8 cellular contexts compared by ENCODE assay signal in the genomic region with DNA sequence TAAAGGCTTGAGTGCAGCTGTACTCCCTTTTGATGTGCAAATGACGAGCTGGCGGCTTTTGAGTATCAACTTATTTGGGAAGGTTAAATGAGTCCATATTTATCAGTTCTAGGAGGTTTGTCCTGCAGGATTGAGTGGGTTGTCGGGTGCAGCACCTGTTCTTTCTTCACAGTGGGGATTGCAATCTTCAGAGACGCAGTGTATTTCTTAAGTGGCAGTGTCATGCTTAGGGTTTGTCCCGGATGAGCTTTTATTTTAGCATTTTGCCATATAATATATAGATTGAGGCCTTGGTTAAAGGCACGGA. TPM values are rescaled to one million over a fixed set of nuclear protein-coding genes. Genes with fewer than 3 reads are reported as not detected.
A peak's percentile ranks its signal among the peaks of the same experiment; 100 is the strongest.
DNase-seq lines count a peak whose midpoint lies in the region; ATAC-seq lines count a peak whose summit lies in the region.

No MANE protein-coding gene starts in this region.

- H3K4me3 Mint-ChIP-seq in activated T-helper 17 cell treated with anti-CD3 and anti-CD28 coated beads, Interleukin-2, amount 50 U/mL, for 72 hours = peak overlapping the region; percentile 99
- H3K4me3 Mint-ChIP-seq in immature natural killer cell = peak overlapping the region; percentile 86 to 100 (median 99)

- peaks cover 8% of the 10 kb centered on the region for H3K4me1 Mint-ChIP-seq in activated T-helper 17 cell treated with anti-CD3 and anti-CD28 coated beads, Interleukin-2, amount 50 U/mL, for 72 hours
- H3K4me1 Mint-ChIP-seq in immature natural killer cell = peaks cover 13 to 36% of the 10 kb centered on the region in 2 donors

- no peaks in the 10 kb centered on the region for H3K36me3 ChIP-seq in subcutaneous abdominal adipose tissue (ENCODE audit: control insufficient read depth in 5 of 5, insufficient read depth in 5 of 5, low read length in 5 of 5)

- no peaks in the 10 kb centered on the region for H3K9me3 Mint-ChIP-seq in activated T-helper 17 cell treated with anti-CD3 and anti-CD28 coated beads, Interleukin-2, amount 50 U/mL, for 72 hours
- no peaks in the 10 kb centered on the region for H3K9me3 Mint-ChIP-seq in immature natural killer cell

- H3K9ac ChIP-seq in subcutaneous abdominal adipose tissue (ENCODE audit: low read length in 5 of 5) = peak overlapping the region in 2 of 5 donors; percentile 59 to 79

- DNase-seq in NCI-H2171 treated with DMSO at 0.1 percent for 48 hours (lab: John Stamatoyannopoulos, UW) (peak; percentile 48), NCI-H2171 (lab: John Stamatoyannopoulos, UW) (no peak), immature natural killer cell (no peak), iPS-NIHi11 (ENCODE audit: low spot score) (no peak), DMS53 treated with DMSO at 0.1 percent for 48 hours (lab: John Stamatoyannopoulos, UW; ENCODE audit: unreplicated experiment) (no peak)

- no peaks in the 10 kb centered on the region for H3K27me3 Mint-ChIP-seq in activated T-helper 17 cell treated with anti-CD3 and anti-CD28 coated beads, Interleukin-2, amount 50 U/mL, for 72 hours
- H3K27me3 Mint-ChIP-seq in immature natural killer cell (ENCODE audit: low read depth in 3 of 3) = peaks cover 2 to 6% (median 4%) of the 10 kb centered on the region in 3 donors

- ATAC-seq in activated T-helper 17 cell treated with anti-CD3 and anti-CD28 coated beads, Interleukin-2, amount 50 U/mL, for 72 hours (replicated peaks) = no peak
- no peak for ATAC-seq in HG03571 (IDR thresholded peaks at IDR 0.05; ENCODE audit: unreplicated experiment)

- peak overlapping the region; percentile 45 for H3K27ac Mint-ChIP-seq in activated T-helper 17 cell treated with anti-CD3 and anti-CD28 coated beads, Interleukin-2, amount 50 U/mL, for 72 hours
- H3K27ac Mint-ChIP-seq in immature natural killer cell = peak overlapping the region; percentile 27 to 82 (median 72)

- H3K4me1 ChIP-seq in subcutaneous abdominal adipose tissue (ENCODE audit: control insufficient read depth in 5 of 5, insufficient read depth in 5 of 5, low read length in 5 of 5) = peaks cover 0 to 32% (median 21%) of the 10 kb centered on the region in 5 donors

- peak overlapping the region; percentile 50 for H3K27ac ChIP-seq in subcutaneous abdominal adipose tissue (ENCODE audit: low read depth, low read length)

- no peaks in the 10 kb centered on the region for H3K27me3 ChIP-seq in subcutaneous abdominal adipose tissue (ENCODE audit: control insufficient read depth in 5 of 5, insufficient read depth in 4 of 5, low read length in 5 of 5)

- H3K9me3 ChIP-seq in subcutaneous abdominal adipose tissue (ENCODE audit: control insufficient read depth in 5 of 5, low read length in 5 of 5) = no peaks in the 10 kb centered on the region

- H3K4me3 ChIP-seq in subcutaneous abdominal adipose tissue (ENCODE audit: low read depth in 1 of 5, low read length in 5 of 5) = peak overlapping the region; percentile 78 to 96 (median 87)

- no peaks in the 10 kb centered on the region for H3K36me3 Mint-ChIP-seq in activated T-helper 17 cell treated with anti-CD3 and anti-CD28 coated beads, Interleukin-2, amount 50 U/mL, for 72 hours (ENCODE audit: low read depth)
- no peaks in the 10 kb centered on the region for H3K36me3 Mint-ChIP-seq in immature natural killer cell

RNA-seq across cellular contexts. Expression of a gene that starts 1.2 kb away (rescaled TPM):
- total RNA-seq in activated T-helper 17 cell treated with anti-CD3 and anti-CD28 coated beads, Interleukin-2, amount 50 U/mL, for 72 hours = 10 to 100 TPM; 50.3 to 89.9 TPM
- 10 to 100 TPM in 2 of 3 donors, 1 to 10 TPM in 1; 6.5 to 11.1 (median 11.0) TPM for polyA plus RNA-seq in immature natural killer cell
